In the genomic region with DNA sequence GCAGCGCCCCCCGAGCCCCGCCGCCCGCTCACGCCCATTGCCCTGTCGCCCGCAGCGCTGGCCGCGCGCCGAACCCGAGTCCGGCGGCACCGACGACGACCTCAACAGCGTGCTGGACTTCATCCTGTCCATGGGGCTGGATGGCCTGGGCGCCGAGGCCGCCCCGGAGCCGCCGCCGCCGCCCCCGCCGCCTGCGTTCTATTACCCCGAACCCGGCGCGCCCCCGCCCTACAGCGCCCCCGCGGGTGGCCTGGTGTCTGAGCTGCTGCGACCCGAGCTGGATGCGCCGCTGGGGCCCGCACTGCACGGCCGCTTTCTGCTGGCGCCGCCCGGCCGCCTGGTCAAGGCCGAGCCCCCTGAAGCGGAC, we compare ENCODE assay signal across 8 cellular contexts. TPM values are rescaled to one million over a fixed set of nuclear protein-coding genes. Genes with fewer than 3 reads are reported as not detected.
DNase-seq lines count a peak whose midpoint lies in the region; ATAC-seq and TF ChIP-seq lines count a peak whose summit lies in the region.

No MANE protein-coding gene starts in this region.

- H3K4me3 ChIP-seq in endodermal cell (ENCODE audit: low read length): no peak overlapping the region

- H3K4me1 Mint-ChIP-seq in activated B cell treated with CpG ODN at 0.5 μM for 24 hours (peaks cover 79% of the 10 kb centered on the region), endodermal cell (peaks cover 6% of the 10 kb centered on the region)
- H3K4me1 Mint-ChIP-seq in naive thymus-derived CD8-positive, alpha-beta T cell: peaks cover 27 to 67% (median 57%) of the 10 kb centered on the region in 4 donors

- peaks cover 74% of the 10 kb centered on the region for H3K27me3 ChIP-seq in endodermal cell (ENCODE audit: control insufficient read depth, insufficient read depth, low read length, poor library complexity, severe bottlenecking)

- ATAC-seq in HG02759 (IDR thresholded peaks at IDR 0.05; ENCODE audit: unreplicated experiment) (peak; percentile 21), activated B cell treated with CpG ODN at 0.5 μM for 24 hours (ENCODE audit: low read depth) (no peak)
- ATAC-seq in naive thymus-derived CD8-positive, alpha-beta T cell: peak; percentile 0 to 3

- H3K36me3 Mint-ChIP-seq in activated B cell treated with CpG ODN at 0.5 μM for 24 hours (ENCODE audit: low read depth) (peaks cover 38% of the 10 kb centered on the region), endodermal cell (ENCODE audit: low read depth) (no peaks in the 10 kb centered on the region)
- peaks cover 36 to 46% (median 43%) of the 10 kb centered on the region in 3 donors for H3K36me3 Mint-ChIP-seq in naive thymus-derived CD8-positive, alpha-beta T cell

- CTCF ChIA-PET in activated B cell treated with CpG ODN at 0.5 μM for 24 hours (lab: Charles Lee): interaction anchor here (0.8 to 2.4 kb wide), 12 partner anchors 13 to 92 kb away, joined by 3 to 19 read pairs (median 4); no protein-coding TSS in a partner anchor

- H3K9me3 ChIP-seq in endodermal cell (ENCODE audit: control insufficient read depth, low read length): no peaks in the 10 kb centered on the region

- DNase-seq in ELR (ENCODE audit: low read depth) (peak; percentile 54), activated B cell treated with CpG ODN at 0.5 μM for 24 hours (peak; percentile 62), endodermal cell (peak; percentile 81), NCI-H524 treated with DMSO at 0.1 percent for 48 hours (lab: John Stamatoyannopoulos, UW) (no peak), DMS79 (lab: John Stamatoyannopoulos, UW) (no peak), SIG-M5 (lab: John Stamatoyannopoulos, UW) (no peak)
- peak in 8 of 10 donors; percentile 39 to 79 (median 66) for DNase-seq in naive thymus-derived CD8-positive, alpha-beta T cell

- peak overlapping the region; percentile 61 for H3K27ac Mint-ChIP-seq in activated B cell treated with CpG ODN at 0.5 μM for 24 hours
- H3K27ac Mint-ChIP-seq in endodermal cell: no peak overlapping the region
- H3K27ac Mint-ChIP-seq in naive thymus-derived CD8-positive, alpha-beta T cell: peak overlapping the region in 8 of 10 donors; percentile 77 to 98 (median 86)

- H3K4me1 ChIP-seq in endodermal cell (ENCODE audit: control insufficient read depth, insufficient read depth, low read length): no peaks in the 10 kb centered on the region

- no peaks in the 10 kb centered on the region for H3K36me3 ChIP-seq in endodermal cell (ENCODE audit: control insufficient read depth, insufficient read depth, low read length)

- intact Hi-C loops in activated B cell treated with CpG ODN at 0.5 μM for 24 hours (cut with micrococcal nuclease): loop anchor here (5.0 to 10.0 kb wide), 3 partner anchors 210 to 262 kb away; partner anchors contain the start of genes RAB8A and TPM4

- WGBS in endodermal cell (ENCODE audit: insufficient coverage in 1 of 2, insufficient read length in 1 of 2), 2 experiments: 2 to 4% methylated on average over 7 to 52 of the region's 52 CpGs

- no peaks in the 10 kb centered on the region for H3K27me3 Mint-ChIP-seq in activated B cell treated with CpG ODN at 0.5 μM for 24 hours
- peaks cover 72% of the 10 kb centered on the region for H3K27me3 Mint-ChIP-seq in endodermal cell (ENCODE audit: insufficient read depth)
- peaks cover 0 to 11% (median 0%) of the 10 kb centered on the region in 5 donors for H3K27me3 Mint-ChIP-seq in naive thymus-derived CD8-positive, alpha-beta T cell

- POLR2A ChIA-PET in activated B cell treated with CpG ODN at 0.5 μM for 24 hours (lab: Charles Lee): interaction anchor here (0.5 to 14.3 kb wide), 32 partner anchors 9 to 1523 kb away, joined by 3 to 828 read pairs (median 6); partner anchors contain the start of genes AP1M1 and JAK3
- POLR2A ChIA-PET in naive thymus-derived CD8-positive, alpha-beta T cell (lab: Charles Lee): interaction anchor here (0.5 to 32.2 kb wide), 30 partner anchors 8 to 489 kb away, joined by 3 to 4622 read pairs (median 8); partner anchors contain the start of genes AP1M1, FAM32A and HSH2D

- H3K4me3 Mint-ChIP-seq in activated B cell treated with CpG ODN at 0.5 μM for 24 hours: peak overlapping the region; percentile 77
- H3K4me3 Mint-ChIP-seq in endodermal cell: peak overlapping the region; percentile 41
- H3K4me3 Mint-ChIP-seq in naive thymus-derived CD8-positive, alpha-beta T cell: peak overlapping the region; percentile 39 to 89 (median 76)

- no peaks in the 10 kb centered on the region for H3K9me3 Mint-ChIP-seq in activated B cell treated with CpG ODN at 0.5 μM for 24 hours
- no peaks in the 10 kb centered on the region for H3K9me3 Mint-ChIP-seq in endodermal cell
- H3K9me3 Mint-ChIP-seq in naive thymus-derived CD8-positive, alpha-beta T cell: peaks cover 0 to 13% (median 0%) of the 10 kb centered on the region in 9 donors

- TF ChIP-seq CTCF in activated B cell treated with CpG ODN at 0.5 μM for 24 hours (IDR thresholded peaks at IDR 0.05) (no peak), endodermal cell (conservative IDR thresholded peaks at IDR 0.05) (peak; percentile 43)

- H3K27ac ChIP-seq in endodermal cell (ENCODE audit: low read depth, low read length): no peak overlapping the region

- H3K9ac ChIP-seq in endodermal cell (ENCODE audit: extremely low read depth, low read length, poor library complexity, severe bottlenecking): no peak overlapping the region

RNA-seq across cellular contexts. Expression of gene KLF2, which starts 0.5 kb away (rescaled TPM):
- 76.8 and 87.6 TPM in 2 replicates for total RNA-seq in activated B cell treated with CpG ODN at 0.5 μM for 24 hours
- total RNA-seq in endodermal cell: 1 to 10 TPM in 1 of 2 donors, under 1 TPM in 1; 0.22 to 1.4 TPM
- polyA plus RNA-seq in endodermal cell (2013, experiment 1 of 2): 0.25 TPM
- 0.17 TPM for polyA plus RNA-seq in endodermal cell (2013, experiment 2 of 2)
- total RNA-seq in naive thymus-derived CD8-positive, alpha-beta T cell: 100 to 1,000 TPM; 386 to 393 TPM
- 100 to 1,000 TPM; 115 to 216 (median 166) TPM for polyA plus RNA-seq in naive thymus-derived CD8-positive, alpha-beta T cell

Comparison
In these comparisons a context has a peak if more than half of its experiments do, and no peak if none do; other contexts are left out.
1. DNase-seq: peak in ELR (single experiment), activated B cell treated with CpG ODN at 0.5 μM for 24 hours (single experiment), endodermal cell (single experiment) and naive thymus-derived CD8-positive, alpha-beta T cell (8 of 10); none in NCI-H524 treated with DMSO at 0.1 percent for 48 hours (single experiment), DMS79 (single experiment) and SIG-M5 (single experiment).
2. RNA of gene KLF2, which starts 0.5 kb away (total RNA-seq): 386 to 393 TPM in naive thymus-derived CD8-positive, alpha-beta T cell and 76.8 to 87.6 TPM in activated B cell treated with CpG ODN at 0.5 μM for 24 hours; 0.22 to 1.4 TPM in endodermal cell; every median in the first group is over 10 times any median in the second.
3. Peak in every context shown above with its lines, with median percentiles within 50 percentile points of each other: H3K4me3 Mint-ChIP-seq.